ENCODE assay signal across 24 cellular contexts in genomic region chr6:35082733-35083403, GRCh38. TPM values are rescaled to one million over a fixed set of nuclear protein-coding genes. Genes with fewer than 3 reads are reported as not detected.
A peak's percentile ranks its signal among the peaks of the same experiment; 100 is the strongest.
DNase-seq lines count a peak whose midpoint lies in the region; ATAC-seq and TF ChIP-seq lines count a peak whose summit lies in the region.
"Had no signal": no experiment of that assay in that cellular context is flagged by ENCODE, and none has a peak within 500 bp of the region (broad histone marks: within the 10 kb centered on the region; RNA-seq: fewer than 3 reads in every experiment).

No MANE protein-coding gene starts in this region.

- no TSS peak for BruUV-seq in A673 (replicated peaks; lab: Mats Ljungman, UMichigan)

- 93% methylated on average over 10 of the region's 13 CpGs for WGBS in SK-N-SH (ENCODE audit: low lambda C conversion rate)

- H3K4me3 ChIP-seq in SK-N-SH (ENCODE audit: low read depth in 2 of 2, low read length in 1 of 2) (no peak overlapping the region), A673 (ENCODE audit: low read depth, low read length, poor library complexity, severe bottlenecking) (no peak overlapping the region)
- H3K4me3 ChIP-seq: adrenal gland, cardiac muscle cell, smooth muscle cell had no signal

- TF ChIP-seq RAD21 in SK-N-SH (IDR thresholded peaks at IDR 0.05; ENCODE audit: low read length): no peak

- H3K9me3 ChIP-seq in SK-N-SH: no peaks in the 10 kb centered on the region
- H3K9me3 ChIP-seq in A673 (ENCODE audit: low read depth, low read length, poor library complexity, severe bottlenecking): no peaks in the 10 kb centered on the region
- H3K9me3 ChIP-seq: adrenal gland had no signal

- no peak for TF ChIP-seq EP300 in SK-N-SH (IDR thresholded peaks at IDR 0.05; ENCODE audit: borderline replicate concordance in 1 of 2, low read depth in 1 of 2, low read length in 1 of 2)

- no peaks in the 10 kb centered on the region for H3K79me2 ChIP-seq in SK-N-SH (ENCODE audit: insufficient read depth)

- no peak overlapping the region for H3K9ac ChIP-seq in SK-N-SH

- DNase-seq in SK-N-SH (peak; percentile 14), RWPE1 (ENCODE audit: low spot score) (no peak), iPS-NIHi11 (ENCODE audit: low spot score) (peak; percentile 58), smooth muscle cell of the brain vasculature (ENCODE audit: low read depth, low spot score) (peak; percentile 44), NCI-H345 (lab: John Stamatoyannopoulos, UW) (no peak), A673 (ENCODE audit: low spot score) (no peak)
- DNase-seq: activated CD4-positive, alpha-beta T cell treated with anti-CD3 and anti-CD28 coated beads for 36 hours; activated CD8-positive, alpha-beta memory T cell treated with anti-CD3 and anti-CD28 coated beads, Interleukin-2, amount 10 ng/mL, durations not matched to agents 7 days and 5 days; activated gamma-delta T cell; DND-41; NCI-H1436 treated with DMSO at 0.1 percent for 48 hours; NCI-H2171 treated with DMSO at 0.1 percent for 48 hours; NCI-H526 treated with DMSO at 0.1 percent for 48 hours; stimulated activated CD4-positive, alpha-beta T cell treated with anti-CD3 and anti-CD28 coated beads, Interleukin-4, amount 100 ng/mL, for 4 hours had no signal

- no peaks in the 10 kb centered on the region for H4K20me1 ChIP-seq in SK-N-SH (ENCODE audit: insufficient read depth)

- no peaks in the 10 kb centered on the region for H3K9me2 ChIP-seq in SK-N-SH

- H3K27ac ChIP-seq in SK-N-SH (ENCODE audit: low read depth in 2 of 2, low read length in 1 of 2): no peak overlapping the region
- 0 out of 2 replicates have a peak overlapping the region, but pooled peaks have one; percentile 53 for H3K27ac ChIP-seq in RWPE1
- H3K27ac ChIP-seq in A673 (ENCODE audit: low read depth, low read length, poor library complexity, severe bottlenecking): no peak overlapping the region
- H3K27ac ChIP-seq: 22Rv1, cardiac muscle cell had no signal

- intact Hi-C loops in A673 (cut with micrococcal nuclease; ENCODE audit: unreplicated experiment): no loop called here

- CTCF ChIA-PET in SK-N-SH (lab: Yijun Ruan, JAX) (interaction anchor here (0.6 kb wide), 1 partner anchor 499 kb away, joined by 3 read pairs; no protein-coding TSS in a partner anchor), RWPE1 (lab: Yijun Ruan, JAX) (interaction anchor here (0.7 kb wide), 1 partner anchor 94 kb away, joined by 3 read pairs; no protein-coding TSS in a partner anchor), A673 (lab: Charles Lee) (no interaction called here)

- H2AFZ ChIP-seq in SK-N-SH (ENCODE audit: low read depth): no peak overlapping the region

- H3K36me3 ChIP-seq in SK-N-SH (replicated peaks in 1 of 2; ENCODE audit: control insufficient read depth in 1 of 2, insufficient read depth in 2 of 2, low read length in 1 of 2) (peaks cover 0 to 48% of the 10 kb centered on the region in 2 experiments), A673 (ENCODE audit: insufficient read depth, low read length, poor library complexity, severe bottlenecking) (peaks cover 13% of the 10 kb centered on the region)

- H3K27me3 ChIP-seq in SK-N-SH (ENCODE audit: insufficient read depth): no peaks in the 10 kb centered on the region
- H3K27me3 ChIP-seq in A673 (replicated peaks; ENCODE audit: insufficient read depth, low read depth, low read length, poor library complexity): no peaks in the 10 kb centered on the region
- H3K27me3 ChIP-seq: adrenal gland, cardiac muscle cell had no signal

- H3K4me1 ChIP-seq in SK-N-SH (ENCODE audit: control insufficient read depth in 1 of 2, insufficient read depth in 2 of 2, low read depth in 1 of 2, low read length in 1 of 2) (no peaks in the 10 kb centered on the region), A673 (ENCODE audit: insufficient read depth, low read length, poor library complexity, severe bottlenecking) (peaks cover 8% of the 10 kb centered on the region)

- ATAC-seq in SK-N-SH treated with all-trans-retinoic acid at 6 μM for 48 hours (no peak), HG02763 (IDR thresholded peaks at IDR 0.05; ENCODE audit: unreplicated experiment) (no peak)
- ATAC-seq: activated CD4-positive, alpha-beta T cell treated with anti-CD3 and anti-CD28 coated beads for 36 hours; activated CD8-positive, alpha-beta memory T cell treated with anti-CD3 and anti-CD28 coated beads, Interleukin-2, amount 10 ng/mL, durations not matched to agents 7 days and 5 days; T-cell had no signal

- TF ChIP-seq CTCF in SK-N-SH (IDR thresholded peaks at IDR 0.05) (no peak), RWPE1 (conservative IDR thresholded peaks at IDR 0.05; ENCODE audit: low read depth) (no peak), A673 (conservative IDR thresholded peaks at IDR 0.05; ENCODE audit: low read depth, low read length) (no peak)

- no peaks in the 10 kb centered on the region for H3F3A ChIP-seq in SK-N-SH (replicated peaks; ENCODE audit: insufficient read depth)

- POLR2A ChIA-PET in SK-N-SH (lab: Yijun Ruan, JAX): no interaction called here
- POLR2A ChIA-PET in RWPE1 (lab: Yijun Ruan, JAX; ENCODE audit: low non-redundant PET): no interaction called here
- POLR2A ChIA-PET in A673 (lab: Charles Lee; ENCODE audit: low non-redundant PET): no interaction called here

- H3K4me2 ChIP-seq in SK-N-SH: no peak overlapping the region
- H3K4me2 ChIP-seq: smooth muscle cell had no signal

TF ChIP-seq in SK-N-SH, 30 proteins besides CTCF, POLR2A, EP300 and RAD21:
- no peak for TF ChIP-seq RXRA (IDR thresholded peaks at IDR 0.05; ENCODE audit: borderline replicate concordance, low read depth)
- no peak for TF ChIP-seq GATA2 (CRISPR knock-in tag; IDR thresholded peaks at IDR 0.05)
- no peak for TF ChIP-seq SMC3 (IDR thresholded peaks at IDR 0.05; ENCODE audit: low read depth, low read length)
- TF ChIP-seq NFIC (IDR thresholded peaks at IDR 0.05; ENCODE audit: borderline replicate concordance): no peak
- TF ChIP-seq GABPA (IDR thresholded peaks at IDR 0.05; ENCODE audit: low read depth): no peak

TF ChIP-seq in SK-N-SH treated with all-trans-retinoic acid at 6 μM for 48 hours, 23 proteins besides CTCF, POLR2A, EP300 and RAD21:
- no peak for TF ChIP-seq TCF4 (CRISPR knock-in tag; IDR thresholded peaks at IDR 0.05; ENCODE audit: borderline replicate concordance)
- no peak for TF ChIP-seq ZFP30 (CRISPR knock-in tag; IDR thresholded peaks at IDR 0.05)
- TF ChIP-seq TOX (CRISPR knock-in tag; IDR thresholded peaks at IDR 0.05; ENCODE audit: borderline replicate concordance): no peak
- TF ChIP-seq OSR1 (CRISPR knock-in tag; IDR thresholded peaks at IDR 0.05): no peak
- TF ChIP-seq ISL1 (CRISPR knock-in tag; IDR thresholded peaks at IDR 0.05): no peak
- TF ChIP-seq RARB (CRISPR knock-in tag; IDR thresholded peaks at IDR 0.05): no peak
- TF ChIP-seq SNAI2 (CRISPR knock-in tag; IDR thresholded peaks at IDR 0.05): no peak
- TF ChIP-seq PPARA (CRISPR knock-in tag; IDR thresholded peaks at IDR 0.05; ENCODE audit: borderline replicate concordance): no peak
- no peak for TF ChIP-seq ESRRG (CRISPR knock-in tag; IDR thresholded peaks at IDR 0.05)
- TF ChIP-seq TSHZ2 (CRISPR knock-in tag; IDR thresholded peaks at IDR 0.05): no peak
- TF ChIP-seq, protein P1, sequence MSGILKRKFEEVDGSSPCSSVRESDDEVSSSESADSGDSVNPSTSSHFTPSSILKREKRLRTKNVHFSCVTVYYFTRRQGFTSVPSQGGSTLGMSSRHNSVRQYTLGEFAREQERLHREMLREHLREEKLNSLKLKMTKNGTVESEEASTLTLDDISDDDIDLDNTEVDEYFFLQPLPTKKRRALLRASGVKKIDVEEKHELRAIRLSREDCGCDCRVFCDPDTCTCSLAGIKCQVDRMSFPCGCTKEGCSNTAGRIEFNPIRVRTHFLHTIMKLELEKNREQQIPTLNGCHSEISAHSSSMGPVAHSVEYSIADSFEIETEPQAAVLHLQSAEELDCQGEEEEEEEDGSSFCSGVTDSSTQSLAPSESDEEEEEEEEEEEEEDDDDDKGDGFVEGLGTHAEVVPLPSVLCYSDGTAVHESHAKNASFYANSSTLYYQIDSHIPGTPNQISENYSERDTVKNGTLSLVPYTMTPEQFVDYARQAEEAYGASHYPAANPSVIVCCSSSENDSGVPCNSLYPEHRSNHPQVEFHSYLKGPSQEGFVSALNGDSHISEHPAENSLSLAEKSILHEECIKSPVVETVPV (CRISPR knock-in tag; IDR thresholded peaks at IDR 0.05): no peak
- no peak for TF ChIP-seq ZNF565 (CRISPR knock-in tag; conservative IDR thresholded peaks at IDR 0.05; ENCODE audit: low read depth)
- TF ChIP-seq GLIS3 (CRISPR knock-in tag; IDR thresholded peaks at IDR 0.05): no peak

RNA-seq across cellular contexts. Expression of gene TCP11, which starts 58.3 kb away (rescaled TPM):
- 0.05 and 0.16 TPM in 2 replicates for polyA plus RNA-seq in SK-N-SH (2012; rRNA removed)
- polyA plus RNA-seq in SK-N-SH (2012; cell fraction: cytosol; rRNA removed): 0.04 and 0.13 TPM in 2 replicates
- polyA plus RNA-seq in SK-N-SH (2012; cell fraction: nucleus; rRNA removed): 0.08 and 0.18 TPM in 2 replicates
- not detected in 2 replicates for total RNA-seq in A673 (2021)
- total RNA-seq: activated CD4-positive, alpha-beta T cell treated with anti-CD3 and anti-CD28 coated beads for 36 hours; activated CD8-positive, alpha-beta memory T cell treated with anti-CD3 and anti-CD28 coated beads, Interleukin-2, amount 10 ng/mL, durations not matched to agents 7 days and 5 days; left colon; M059J; smooth muscle cell; T-cell had no signal
- polyA plus RNA-seq: neural cell had no signal

Comparison
In these comparisons a context has a peak if more than half of its experiments do, and no peak if none do; other contexts are left out.
1. DNase-seq: peak in SK-N-SH (single experiment), iPS-NIHi11 (single experiment) and smooth muscle cell of the brain vasculature (single experiment); none in RWPE1 (single experiment), NCI-H345 (single experiment) and A673 (single experiment).